Comparison of ENCODE assay signal across 8 cellular contexts in the genomic region with DNA sequence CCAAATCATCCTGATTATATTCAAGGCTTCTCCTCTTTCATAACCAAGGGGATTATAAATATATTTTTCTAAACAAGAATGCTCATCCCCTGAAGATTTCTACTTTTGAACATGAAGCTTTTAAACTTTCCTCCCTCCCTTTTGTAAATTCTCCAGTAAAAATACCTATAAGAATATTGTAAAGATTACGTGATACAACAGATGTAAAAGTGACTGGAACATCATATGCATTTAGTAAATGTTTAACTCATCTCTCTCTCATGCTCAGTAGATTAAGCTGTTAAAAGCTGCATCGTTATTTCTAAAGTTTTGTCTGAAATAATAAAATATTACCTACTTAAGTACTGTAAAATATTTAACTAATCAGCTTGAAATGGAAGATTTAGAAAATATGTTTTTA.
"Had no signal": no experiment of that assay in that cellular context is flagged by ENCODE, and none has a peak within 500 bp of the region (broad histone marks: within the 10 kb centered on the region; RNA-seq: fewer than 3 reads in every experiment).

No MANE protein-coding gene starts in this region.

- FAIRE-seq: HepG2, HTR-8/SVneo, K562 had no signal

- H3K4me2 ChIP-seq: KMS-11 had no signal

- H3K27ac ChIP-seq: HL-60, KMS-11 had no signal

- ATAC-seq: HepG2, K562 had no signal

- H3K9ac ChIP-seq: KMS-11 had no signal

- DNase-seq: IMR-90, KBM-7, KG1 had no signal

- H3K4me3 ChIP-seq: K562 had no signal
